Comparison of ENCODE assay signal across 8 cellular contexts in the genomic region with DNA sequence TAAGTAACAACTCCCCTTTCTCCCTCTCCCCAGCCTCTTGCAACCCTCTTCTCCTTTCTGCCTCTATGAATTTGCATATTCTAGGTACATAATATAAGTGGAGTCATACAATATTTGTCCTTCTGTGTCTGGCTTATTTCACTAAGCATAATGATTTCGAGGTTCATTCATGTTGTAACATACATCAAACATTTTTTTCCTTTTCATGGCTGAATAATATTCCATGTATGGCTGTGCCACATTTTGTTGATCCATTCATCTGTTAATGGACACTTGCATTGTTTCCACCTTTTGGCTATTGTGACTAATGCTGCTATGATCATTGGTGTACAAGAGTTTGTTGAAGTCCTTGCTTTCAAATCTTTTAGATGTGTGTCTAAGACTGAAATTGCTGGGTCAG. TPM values are rescaled to one million over a fixed set of nuclear protein-coding genes. Genes with fewer than 3 reads are reported as not detected.
"Had no signal": no experiment of that assay in that cellular context is flagged by ENCODE, and none has a peak within 500 bp of the region (broad histone marks: within the 10 kb centered on the region; RNA-seq: fewer than 3 reads in every experiment).

No MANE protein-coding gene starts in this region.

- H3K4me3 ChIP-seq: GM12878 had no signal

- FAIRE-seq: G401.6, GM12878, GM12891, GM12892, GM18507, GM19239 had no signal

- ATAC-seq: GM12878 had no signal

- DNase-seq: GF-D8 had no signal

RNA-seq across cellular contexts. Expression of a gene that starts 17.6 kb away (rescaled TPM):
- total RNA-seq: G401 had no signal
